11 cellular contexts compared by ENCODE assay signal in genomic region chr14:73568886-73569184, GRCh38. TPM values are rescaled to one million over a fixed set of nuclear protein-coding genes. Genes with fewer than 3 reads are reported as not detected.
DNase-seq lines count a peak whose midpoint lies in the region; ATAC-seq and TF ChIP-seq lines count a peak whose summit lies in the region.
"Not testable (repeated sequence)": the region's sequence is repeated elsewhere in the genome, so short reads cannot be mapped to it uniquely, and the experiment has no call there.
"Had no signal": no experiment of that assay in that cellular context is flagged by ENCODE, and none has a peak within 500 bp of the region (broad histone marks: within the 10 kb centered on the region; RNA-seq: fewer than 3 reads in every experiment).

No MANE protein-coding gene starts in this region.

- H3K9ac ChIP-seq in HUES6 (ENCODE audit: low read length): peak overlapping the region; percentile 88

- H3K27me3 ChIP-seq in CD8-positive, alpha-beta T cell (ENCODE audit: insufficient read depth, low read length); HUES6 (ENCODE audit: control insufficient read depth, insufficient read depth, low read length); esophagus squamous epithelium; right lobe of liver: not testable (repeated sequence)

- in situ Hi-C loops in astrocyte of the spinal cord (cut with HindIII; ENCODE audit: low sequenced_read_pairs): not testable (repeated sequence)

- H3K27ac ChIP-seq in CD8-positive, alpha-beta T cell (ENCODE audit: low read depth, low read length): peak overlapping the region; percentile 78
- H3K27ac ChIP-seq in HUES6 (ENCODE audit: low read depth, low read length) (peak overlapping the region; percentile 64; the same call in 1 of the 2 replicates), esophagus squamous epithelium (peak overlapping the region; percentile 86 to 95 (median 92)), right lobe of liver (peak overlapping the region; percentile 80 to 98 (median 96))

- intact Hi-C loops in CD8-positive, alpha-beta T cell (cut with DNase I, micrococcal nuclease): loop anchor here (1.0 to 5.0 kb wide), 5 partner anchors 23 to 283 kb away; partner anchors contain the start of genes ACOT6 (in 1 of the 2), PTGR2 (in 1 of the 2) and RIOX1 (in 1 of the 2)
- intact Hi-C loops in esophagus squamous epithelium (cut with DNase I); right lobe of liver (cut with DNase I): not testable (repeated sequence)

- peaks cover 30% of the 10 kb centered on the region for H3K4me1 ChIP-seq in CD8-positive, alpha-beta T cell (ENCODE audit: insufficient read depth, low read length)
- not testable (repeated sequence) for H3K4me1 ChIP-seq in HUES6 (ENCODE audit: control insufficient read depth, insufficient read depth, low read length)
- H3K4me1 ChIP-seq in esophagus squamous epithelium: peaks cover 0 to 32% (median 16%) of the 10 kb centered on the region in 3 donors
- peaks cover 0 to 13% (median 0%) of the 10 kb centered on the region in 4 donors for H3K4me1 ChIP-seq in right lobe of liver

- not testable (repeated sequence) for ATAC-seq in CD8-positive, alpha-beta T cell; right lobe of liver

- POLR2A ChIA-PET in CD8-positive, alpha-beta T cell (lab: Charles Lee): interaction anchor here (0.6 to 4.2 kb wide), 13 partner anchors 23 to 432 kb away, joined by 3 to 29 read pairs (median 4); partner anchors contain the start of genes ACOT4, ACOT6, DNAL1 and NUMB

- TF ChIP-seq CTCF in CD8-positive, alpha-beta T cell (IDR thresholded peaks at IDR 0.05); astrocyte of the spinal cord (IDR thresholded peaks at IDR 0.05; ENCODE audit: low read depth, low read length); esophagus squamous epithelium (IDR thresholded peaks at IDR 0.05); right lobe of liver (IDR thresholded peaks at IDR 0.05); type B pancreatic cell (conservative IDR thresholded peaks at IDR 0.05): not testable (repeated sequence)

- CTCF ChIA-PET in CD8-positive, alpha-beta T cell (lab: Charles Lee): interaction anchor here (0.7 to 6.5 kb wide), 8 partner anchors 30 to 273 kb away, joined by 3 to 65 read pairs (median 4); partner anchors contain the start of gene ACOT6

- H3K36me3 ChIP-seq in CD8-positive, alpha-beta T cell (ENCODE audit: insufficient read depth, low read length); HUES6 (ENCODE audit: control insufficient read depth, insufficient read depth, low read length); esophagus squamous epithelium; right lobe of liver: not testable (repeated sequence)

- 0% methylated on average over 3 of the region's 4 CpGs for WGBS in esophagus squamous epithelium, 2 donors
- WGBS in right lobe of liver (ENCODE audit: insufficient coverage, low coverage, low lambda C conversion rate, missing lambda C conversion rate): 3% methylated on average over 4 of the region's 4 CpGs

- DNase-seq in CD8-positive, alpha-beta T cell; T-helper 2 cell treated with Interferon-gamma antibody and Interleukin-4, amounts not matched to agents 5 μg/mL and 100 μg/mL, for 36 hours (ENCODE audit: low spot score); astrocyte of the spinal cord (ENCODE audit: low read depth, low spot score); esophagus squamous epithelium (lab: John Stamatoyannopoulos, UW); right lobe of liver; type B pancreatic cell (ENCODE audit: extremely low spot score, unreplicated experiment): not testable (repeated sequence)
- peak; percentile 12 for DNase-seq in pons (ENCODE audit: low spot score)

- not testable (repeated sequence) for H3K27me3 Mint-ChIP-seq in CD8-positive, alpha-beta T cell (ENCODE audit: low read depth); T-helper 2 cell treated with Interferon-gamma antibody and Interleukin-4, amounts not matched to agents 5 μg/mL and 100 μg/mL, for 36 hours (ENCODE audit: low read depth); type B pancreatic cell

- peak overlapping the region; percentile 94 for H3K27ac Mint-ChIP-seq in CD8-positive, alpha-beta T cell
- peak overlapping the region; percentile 98 for H3K27ac Mint-ChIP-seq in T-helper 2 cell treated with Interferon-gamma antibody and Interleukin-4, amounts not matched to agents 5 μg/mL and 100 μg/mL, for 36 hours
- peak overlapping the region; percentile 91 for H3K27ac Mint-ChIP-seq in type B pancreatic cell

- peak overlapping the region; percentile 89 for H3K4me3 Mint-ChIP-seq in CD8-positive, alpha-beta T cell
- peak overlapping the region; percentile 93 for H3K4me3 Mint-ChIP-seq in T-helper 2 cell treated with Interferon-gamma antibody and Interleukin-4, amounts not matched to agents 5 μg/mL and 100 μg/mL, for 36 hours
- H3K4me3 Mint-ChIP-seq in type B pancreatic cell: peak overlapping the region; percentile 94

- peaks cover 47% of the 10 kb centered on the region for H3K4me1 Mint-ChIP-seq in CD8-positive, alpha-beta T cell (ENCODE audit: low read depth)
- peaks cover 26% of the 10 kb centered on the region for H3K4me1 Mint-ChIP-seq in T-helper 2 cell treated with Interferon-gamma antibody and Interleukin-4, amounts not matched to agents 5 μg/mL and 100 μg/mL, for 36 hours (ENCODE audit: low read depth)
- peaks cover 37% of the 10 kb centered on the region for H3K4me1 Mint-ChIP-seq in type B pancreatic cell (ENCODE audit: unreplicated experiment)

- H3K9me3 Mint-ChIP-seq in CD8-positive, alpha-beta T cell; T-helper 2 cell treated with Interferon-gamma antibody and Interleukin-4, amounts not matched to agents 5 μg/mL and 100 μg/mL, for 36 hours; type B pancreatic cell: not testable (repeated sequence)

- not testable (repeated sequence) for TF ChIP-seq POLR2A in esophagus squamous epithelium (IDR thresholded peaks at IDR 0.05)
- peak; percentile 89 for TF ChIP-seq POLR2A in right lobe of liver (IDR thresholded peaks at IDR 0.05)

- peaks cover 24% of the 10 kb centered on the region for H3K36me3 Mint-ChIP-seq in CD8-positive, alpha-beta T cell
- peaks cover 25% of the 10 kb centered on the region for H3K36me3 Mint-ChIP-seq in T-helper 2 cell treated with Interferon-gamma antibody and Interleukin-4, amounts not matched to agents 5 μg/mL and 100 μg/mL, for 36 hours (ENCODE audit: low read depth)
- peaks cover 19% of the 10 kb centered on the region for H3K36me3 Mint-ChIP-seq in type B pancreatic cell

- H3K4me3 ChIP-seq in CD8-positive, alpha-beta T cell (ENCODE audit: low read depth, low read length): peak overlapping the region; percentile 84
- H3K4me3 ChIP-seq in HUES6 (ENCODE audit: low read depth, low read length) (peak overlapping the region; percentile 64), astrocyte of the spinal cord (ENCODE audit: low read depth, low read length) (peak overlapping the region; percentile 54), esophagus squamous epithelium (peak overlapping the region; percentile 54 to 81 (median 62)), right lobe of liver (peak overlapping the region; percentile 60 to 69 (median 67))

- H3K9me3 ChIP-seq in CD8-positive, alpha-beta T cell (ENCODE audit: low read length); HUES6 (ENCODE audit: control insufficient read depth, insufficient read depth, low read depth, low read length); esophagus squamous epithelium; right lobe of liver: not testable (repeated sequence)

RNA-seq across cellular contexts. Expression of gene ACOT2, which starts 0.2 kb away (rescaled TPM):
- total RNA-seq in CD8-positive, alpha-beta T cell: 10 to 100 TPM; 16.0 to 16.7 TPM
- total RNA-seq in esophagus squamous epithelium: 10 to 100 TPM in 3 of 4 donors, 1 to 10 TPM in 1; 4.0 to 23.3 (median 13.8) TPM
- total RNA-seq in right lobe of liver: 100 to 1,000 TPM in 4 of 6 experiments, 10 to 100 TPM in 2; 53.3 to 160 (median 112) TPM
- 18.1 and 18.2 TPM in 2 replicates for total RNA-seq in type B pancreatic cell (ENCODE audit: low replicate concordance)

RNA-seq across cellular contexts. Expression of gene HEATR4, which starts 10.1 kb away (rescaled TPM):
- total RNA-seq in CD8-positive, alpha-beta T cell: not detected
- total RNA-seq in esophagus squamous epithelium: under 1 TPM in 2 of 4 donors, not detected in 2; 0.26 to 0.38 TPM
- 1 to 10 TPM in 2 of 6 experiments, under 1 TPM in 4; 0.07 to 1.9 (median 0.63) TPM for total RNA-seq in right lobe of liver
- total RNA-seq in type B pancreatic cell (ENCODE audit: low replicate concordance): 0.19 and 0.33 TPM in 2 replicates

RNA-seq across cellular contexts. Expression of gene ACOT4, which starts 22.8 kb away (rescaled TPM):
- 1 to 10 TPM in 1 of 2 experiments, under 1 TPM in 1; 0.81 to 1.1 TPM for total RNA-seq in CD8-positive, alpha-beta T cell
- total RNA-seq in esophagus squamous epithelium: 1 to 10 TPM in 3 of 4 donors, under 1 TPM in 1; 0.48 to 2.0 (median 1.5) TPM
- total RNA-seq in right lobe of liver: 10 to 100 TPM in 3 of 6 experiments, 1 to 10 TPM in 3; 6.2 to 14.4 (median 9.3) TPM
- total RNA-seq in type B pancreatic cell (ENCODE audit: low replicate concordance): 0.99 and 1.9 TPM in 2 replicates

RNA-seq across cellular contexts. Expression of gene ACOT1, which starts 31.9 kb away (rescaled TPM):
- 1 to 10 TPM; 2.0 to 2.3 TPM for total RNA-seq in CD8-positive, alpha-beta T cell
- total RNA-seq in esophagus squamous epithelium (1 to 10 TPM; 2.3 to 6.1 (median 4.9) TPM), right lobe of liver (10 to 100 TPM; 10.2 to 37.5 (median 27.0) TPM), type B pancreatic cell (ENCODE audit: low replicate concordance) (3.8 and 5.3 TPM in 2 replicates)

RNA-seq across cellular contexts. Expression of gene ACOT6, which starts 43.5 kb away (rescaled TPM):
- total RNA-seq in CD8-positive, alpha-beta T cell: not detected
- total RNA-seq in esophagus squamous epithelium: not detected
- total RNA-seq in right lobe of liver: 1 to 10 TPM in 2 of 6 experiments, under 1 TPM in 2, not detected in 2; 0.49 to 1.4 (median 0.94) TPM
- not detected in 2 replicates for total RNA-seq in type B pancreatic cell (ENCODE audit: low replicate concordance)
- total RNA-seq: esophagus mucosa, mesenteric fat pad, ureter had no signal
